ENCODE assay signal across 8 cellular contexts in the genomic region with DNA sequence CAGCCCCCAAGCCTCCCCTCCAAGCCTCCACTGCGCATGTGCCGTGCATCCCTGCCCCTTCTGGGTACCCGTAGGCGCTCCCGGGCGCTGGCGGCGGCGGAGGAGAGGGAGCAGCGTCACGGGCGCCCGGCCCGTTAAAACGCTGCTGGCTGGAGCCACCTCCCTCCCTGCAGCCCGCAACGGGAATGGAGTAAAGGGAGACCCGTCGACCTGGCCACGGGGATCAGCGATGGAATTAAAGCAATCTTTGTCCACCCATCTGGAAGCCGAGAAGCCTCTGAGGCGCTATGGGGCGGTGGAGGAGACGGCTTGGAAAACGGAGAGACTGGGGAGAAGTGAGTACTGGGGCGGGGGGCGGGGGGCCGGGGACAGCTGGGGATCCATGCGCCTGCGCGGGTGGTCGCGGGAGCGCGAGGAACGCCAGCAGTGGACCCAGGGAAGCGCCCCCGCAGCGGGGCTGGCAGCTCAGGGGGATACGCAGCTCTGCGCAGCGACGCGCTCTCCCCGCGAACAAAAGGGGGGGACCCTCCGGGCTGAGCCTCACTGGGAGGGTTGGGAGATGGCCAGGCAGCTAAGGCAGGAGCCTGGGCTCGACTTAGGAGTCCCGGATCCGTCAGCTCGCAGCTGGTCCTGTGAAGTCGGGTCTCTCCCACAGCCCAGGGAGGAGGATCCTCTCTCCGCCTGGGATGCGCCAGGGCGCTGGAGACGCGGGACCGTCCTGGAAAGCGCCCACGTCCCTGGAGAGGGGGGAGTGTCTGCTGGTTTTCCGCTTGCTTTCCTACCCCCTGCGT. TPM values are rescaled to one million over a fixed set of nuclear protein-coding genes. Genes with fewer than 3 reads are reported as not detected.
DNase-seq lines count a peak whose midpoint lies in the region; ATAC-seq lines count a peak whose summit lies in the region.

Gene BMERB1, plus strand, starts transcription at position 164 of the 791 bp plus-strand sequence. Its CDS starts 66 bp downstream, at position 230.

- no peaks in the 10 kb centered on the region for H3K36me3 Mint-ChIP-seq in activated CD8-positive, alpha-beta T cell treated with anti-CD3 and anti-CD28 coated beads, Interleukin-2, amount 10 ng/mL, durations not matched to agents 7 days and 5 days (ENCODE audit: low read depth)

- H3K4me3 ChIP-seq in BLaER1 treated with 17β-estradiol and CSF1 and Interleukin-3, amounts not matched to agents 10 nM and 100 nM, result peak within 1 kb of the TSS; percentile 53 to 77 (median 66)

- peaks cover 5 to 13% (median 7%) of the 10 kb centered on the region in 10 experiments; a peak in 13 of 20 replicates for H3K4me1 ChIP-seq in BLaER1 treated with 17β-estradiol and CSF1 and Interleukin-3, amounts not matched to agents 10 nM and 100 nM

- peaks cover 14% of the 10 kb centered on the region for H3K4me1 Mint-ChIP-seq in activated CD8-positive, alpha-beta T cell treated with anti-CD3 and anti-CD28 coated beads, Interleukin-2, amount 10 ng/mL, durations not matched to agents 7 days and 5 days (ENCODE audit: low read depth)

- H4K20me1 ChIP-seq in BLaER1 treated with 17β-estradiol and CSF1 and Interleukin-3, amounts not matched to agents 10 nM and 100 nM, result peaks cover 0 to 11% (median 6%) of the 10 kb centered on the region in 11 experiments; a peak in 9 of 22 replicates

- H3K27me3 Mint-ChIP-seq in activated CD8-positive, alpha-beta T cell treated with anti-CD3 and anti-CD28 coated beads, Interleukin-2, amount 10 ng/mL, durations not matched to agents 7 days and 5 days (ENCODE audit: low read depth), result peaks cover 24% of the 10 kb centered on the region

- POLR2A ChIA-PET in activated CD8-positive, alpha-beta T cell treated with anti-CD3 and anti-CD28 coated beads, Interleukin-2, amount 10 ng/mL, durations not matched to agents 7 days and 5 days (lab: Charles Lee), result no interaction called here

- peak; percentile 75 for ATAC-seq in activated CD8-positive, alpha-beta T cell treated with anti-CD3 and anti-CD28 coated beads, Interleukin-2, amount 10 ng/mL, durations not matched to agents 7 days and 5 days

- H3K4me3 Mint-ChIP-seq in activated CD8-positive, alpha-beta T cell treated with anti-CD3 and anti-CD28 coated beads, Interleukin-2, amount 10 ng/mL, durations not matched to agents 7 days and 5 days, result peak within 1 kb of the TSS; percentile 78

- H3K36me3 ChIP-seq in BLaER1 treated with 17β-estradiol and CSF1 and Interleukin-3, amounts not matched to agents 10 nM and 100 nM, result no peaks in the 10 kb centered on the region

- CTCF ChIA-PET in activated CD8-positive, alpha-beta T cell treated with anti-CD3 and anti-CD28 coated beads, Interleukin-2, amount 10 ng/mL, durations not matched to agents 7 days and 5 days (lab: Charles Lee), result no interaction called here

- H3K27ac ChIP-seq in BLaER1 treated with 17β-estradiol and CSF1 and Interleukin-3, amounts not matched to agents 10 nM and 100 nM, result no peak within 1 kb of the TSS

- H3K9me3 Mint-ChIP-seq in activated CD8-positive, alpha-beta T cell treated with anti-CD3 and anti-CD28 coated beads, Interleukin-2, amount 10 ng/mL, durations not matched to agents 7 days and 5 days (ENCODE audit: insufficient read depth), result no peaks in the 10 kb centered on the region

- DNase-seq in NCI-H1092 (lab: John Stamatoyannopoulos, UW), result peak; percentile 72
- DNase-seq in activated CD8-positive, alpha-beta T cell treated with anti-CD3 and anti-CD28 coated beads, Interleukin-2, amount 10 ng/mL, durations not matched to agents 7 days and 5 days, result peak; percentile 54
- DNase-seq in dermis blood vessel endothelial cell, result peak; percentile 74
- peak; percentile 96 for DNase-seq in left kidney (ENCODE audit: low read depth, low spot score)
- peak; percentile 85 for DNase-seq in stimulated activated CD4-positive, alpha-beta T cell treated with anti-CD3 and anti-CD28 coated beads, Interleukin-15, amount 100 ng/mL, for 24 hours
- DNase-seq in NCI-H1048 (lab: John Stamatoyannopoulos, UW), result no peak
- DNase-seq in KG1 (lab: John Stamatoyannopoulos, UW), result no peak

- peaks cover 39 to 53% (median 50%) of the 10 kb centered on the region in 11 experiments for H3K27me3 ChIP-seq in BLaER1 treated with 17β-estradiol and CSF1 and Interleukin-3, amounts not matched to agents 10 nM and 100 nM

- H3K9ac ChIP-seq in BLaER1 treated with 17β-estradiol and CSF1 and Interleukin-3, amounts not matched to agents 10 nM and 100 nM, result peak within 1 kb of the TSS in 10 of 11 experiments; percentile 48 to 69 (median 60); a peak in 19 of 22 replicates

- H3K9me3 ChIP-seq in BLaER1 treated with 17β-estradiol and CSF1 and Interleukin-3, amounts not matched to agents 10 nM and 100 nM (replicated peaks in 1 of 11), result no peaks in the 10 kb centered on the region

- no peak within 1 kb of the TSS for H3K27ac Mint-ChIP-seq in activated CD8-positive, alpha-beta T cell treated with anti-CD3 and anti-CD28 coated beads, Interleukin-2, amount 10 ng/mL, durations not matched to agents 7 days and 5 days

- peak within 1 kb of the TSS; percentile 71 to 99 (median 89) for H3K4me2 ChIP-seq in BLaER1 treated with 17β-estradiol and CSF1 and Interleukin-3, amounts not matched to agents 10 nM and 100 nM

RNA-seq across cellular contexts. Expression of gene BMERB1, which starts in this region (rescaled TPM):
- total RNA-seq in activated CD8-positive, alpha-beta T cell treated with anti-CD3 and anti-CD28 coated beads, Interleukin-2, amount 10 ng/mL, durations not matched to agents 7 days and 5 days, result 1 to 10 TPM; 1.6 to 4.3 TPM
- total RNA-seq in dermis blood vessel endothelial cell, result 12.5 and 12.6 TPM in 2 replicates

Comparison
In these comparisons a context has a peak if more than half of its experiments do, and no peak if none do; other contexts are left out.
1. DNase-seq: peak in NCI-H1092 (single experiment), activated CD8-positive, alpha-beta T cell treated with anti-CD3 and anti-CD28 coated beads, Interleukin-2, amount 10 ng/mL, durations not matched to agents 7 days and 5 days (single experiment), dermis blood vessel endothelial cell (single experiment), left kidney (single experiment) and stimulated activated CD4-positive, alpha-beta T cell treated with anti-CD3 and anti-CD28 coated beads, Interleukin-15, amount 100 ng/mL, for 24 hours (single experiment); none in NCI-H1048 (single experiment) and KG1 (single experiment).